17 cellular contexts compared by ENCODE assay signal in genomic region chr22:22397875-22398524, GRCh38.
DNase-seq lines count a peak whose midpoint lies in the region; ATAC-seq lines count a peak whose summit lies in the region.
"Had no signal": no experiment of that assay in that cellular context is flagged by ENCODE, and none has a peak within 500 bp of the region (broad histone marks: within the 10 kb centered on the region; RNA-seq: fewer than 3 reads in every experiment).

No MANE protein-coding gene starts in this region.

- peak overlapping the region; percentile 26 for H3K27ac Mint-ChIP-seq in stimulated activated memory B cell treated with anti-CD40 and anti-IgM and Interleukin-4, amounts not matched to agents 10 μg/mL and 1 μg/mL and 100 μg/mL, for 72 hours
- H3K27ac Mint-ChIP-seq: naive thymus-derived CD4-positive, alpha-beta T cell had no signal

- H3K4me3 ChIP-seq in SJCRH30 = no peak overlapping the region
- H3K4me3 ChIP-seq: esophagus squamous epithelium had no signal

- peaks cover 45% of the 10 kb centered on the region for H3K4me1 Mint-ChIP-seq in stimulated activated memory B cell treated with anti-CD40 and anti-IgM and Interleukin-4, amounts not matched to agents 10 μg/mL and 1 μg/mL and 100 μg/mL, for 72 hours
- H3K4me1 Mint-ChIP-seq: CD8-positive, alpha-beta memory T cell; naive thymus-derived CD4-positive, alpha-beta T cell had no signal

- H3K9me3 Mint-ChIP-seq in stimulated activated memory B cell treated with anti-CD40 and anti-IgM and Interleukin-4, amounts not matched to agents 10 μg/mL and 1 μg/mL and 100 μg/mL, for 72 hours = no peaks in the 10 kb centered on the region

- H3K27me3 Mint-ChIP-seq in stimulated activated memory B cell treated with anti-CD40 and anti-IgM and Interleukin-4, amounts not matched to agents 10 μg/mL and 1 μg/mL and 100 μg/mL, for 72 hours = no peaks in the 10 kb centered on the region

- no peaks in the 10 kb centered on the region for H3K27me3 ChIP-seq in SJCRH30

- no peaks in the 10 kb centered on the region for H3K9me3 ChIP-seq in SJCRH30 (replicated peaks)

- H3K36me3 ChIP-seq in SJCRH30 = no peaks in the 10 kb centered on the region
- H3K36me3 ChIP-seq: esophagus squamous epithelium had no signal

- no peak overlapping the region for H3K4me3 Mint-ChIP-seq in stimulated activated memory B cell treated with anti-CD40 and anti-IgM and Interleukin-4, amounts not matched to agents 10 μg/mL and 1 μg/mL and 100 μg/mL, for 72 hours
- H3K4me3 Mint-ChIP-seq: CD8-positive, alpha-beta memory T cell; naive thymus-derived CD4-positive, alpha-beta T cell had no signal

- no peaks in the 10 kb centered on the region for H3K36me3 Mint-ChIP-seq in stimulated activated memory B cell treated with anti-CD40 and anti-IgM and Interleukin-4, amounts not matched to agents 10 μg/mL and 1 μg/mL and 100 μg/mL, for 72 hours
- H3K36me3 Mint-ChIP-seq: CD8-positive, alpha-beta memory T cell; naive thymus-derived CD4-positive, alpha-beta T cell had no signal

- no peak for ATAC-seq in stimulated activated memory B cell treated with anti-CD40 and anti-IgM and Interleukin-4, amounts not matched to agents 10 μg/mL and 1 μg/mL and 100 μg/mL, for 72 hours
- ATAC-seq in GM18867 (IDR thresholded peaks at IDR 0.05; ENCODE audit: unreplicated experiment) = no peak
- ATAC-seq: naive thymus-derived CD4-positive, alpha-beta T cell had no signal

- peak overlapping the region; percentile 42 for H3K27ac ChIP-seq in SJCRH30
- H3K27ac ChIP-seq: VCaP had no signal

- peak; percentile 33 for DNase-seq in DMS53 (lab: John Stamatoyannopoulos, UW)
- DNase-seq in DMS53 treated with DMSO at 0.1 percent for 48 hours (lab: John Stamatoyannopoulos, UW; ENCODE audit: unreplicated experiment) = no peak
- DNase-seq in SJCRH30 = peak; percentile 47 to 65
- DNase-seq in islet precursor cell = peak; percentile 47
- no peak for DNase-seq in putamen (ENCODE audit: low spot score)
- DNase-seq in foreskin melanocyte = no peak
- DNase-seq: 8988T; activated effector memory CD4-positive, alpha-beta T cell treated with anti-CD3 and anti-CD28 coated beads, Interleukin-2, amount 50 U/mL, for 16 hours; esophagus squamous epithelium; MM.1S; naive thymus-derived CD4-positive, alpha-beta T cell; NCI-H2081; stimulated activated CD4-positive, alpha-beta T cell treated with anti-CD3 and anti-CD28 coated beads, Interleukin-15, amount 100 ng/mL, for 24 hours had no signal

- peaks cover 32% of the 10 kb centered on the region for H3K4me1 ChIP-seq in SJCRH30

Comparison
In these comparisons a context has a peak if more than half of its experiments do, and no peak if none do; other contexts are left out.
1. DNase-seq: peak in DMS53 (single experiment), SJCRH30 (2 of 2) and islet precursor cell (single experiment); none in DMS53 treated with DMSO at 0.1 percent for 48 hours (single experiment), putamen (single experiment) and foreskin melanocyte (single experiment).